ENCODE assay signal across 18 cellular contexts in genomic region chr6:70150521-70150920, GRCh38.
DNase-seq lines count a peak whose midpoint lies in the region; FAIRE-seq lines count a peak whose summit lies in the region.
"Had no signal": no experiment of that assay in that cellular context is flagged by ENCODE, and none has a peak within 500 bp of the region (broad histone marks: within the 10 kb centered on the region; RNA-seq: fewer than 3 reads in every experiment).

No MANE protein-coding gene starts in this region.

- H2BK15ac ChIP-seq in mesenchymal stem cell (ENCODE audit: low read depth, poor library complexity, severe bottlenecking): no peak overlapping the region

- 91% methylated on average over 3 of the region's 4 CpGs for whole genome bisulfite sequencing in mesenchymal stem cell

- no peak overlapping the region for H3K4me3 ChIP-seq in SJCRH30
- H3K4me3 ChIP-seq in mesenchymal stem cell (ENCODE audit: insufficient read depth in 1 of 2, low read depth in 1 of 2, low read length in 2 of 2): no peak overlapping the region
- H3K4me3 ChIP-seq: A549 had no signal

- no peaks in the 10 kb centered on the region for H3K79me1 ChIP-seq in mesenchymal stem cell (replicated peaks; ENCODE audit: low read length, poor library complexity, severe bottlenecking)

- H2BK12ac ChIP-seq in mesenchymal stem cell (ENCODE audit: low read length in 2 of 2): no peak overlapping the region

- FAIRE-seq in RCC 7860 (lab: Jason Lieb, UNC): no peak
- FAIRE-seq: A549, GM18507, H54 had no signal

- H3K36me3 ChIP-seq in SJCRH30 (no peaks in the 10 kb centered on the region), mesenchymal stem cell (ENCODE audit: control insufficient read depth in 1 of 2, insufficient read depth in 2 of 2, low read depth in 1 of 2, low read length in 2 of 2) (no peaks in the 10 kb centered on the region)
- H3K36me3 ChIP-seq: BE2C had no signal

- H3K14ac ChIP-seq in mesenchymal stem cell (ENCODE audit: low read length in 2 of 2): no peak overlapping the region

- H2AK5ac ChIP-seq in mesenchymal stem cell (ENCODE audit: low read length, severe bottlenecking): no peak overlapping the region

- no peak overlapping the region for H3K4ac ChIP-seq in mesenchymal stem cell (ENCODE audit: low read depth in 1 of 2, low read length in 2 of 2)

- H3K4me2 ChIP-seq in mesenchymal stem cell (ENCODE audit: low read length, poor library complexity, severe bottlenecking): no peak overlapping the region
- H3K4me2 ChIP-seq: A549 had no signal

- no peak overlapping the region for H2BK5ac ChIP-seq in mesenchymal stem cell (ENCODE audit: low read depth, low read length, poor library complexity, severe bottlenecking)

- in situ Hi-C loops in G401 (cut with HindIII; ENCODE audit: low sequenced_read_pairs): no loop called here

- H3K18ac ChIP-seq in mesenchymal stem cell (ENCODE audit: low read depth in 1 of 2, low read length in 2 of 2): no peak overlapping the region

- H3K9ac ChIP-seq in mesenchymal stem cell (ENCODE audit: low read length): no peak overlapping the region

- no peak overlapping the region for H4K91ac ChIP-seq in mesenchymal stem cell (ENCODE audit: low read length)

- H3K4me1 ChIP-seq in SJCRH30 (peaks cover 53% of the 10 kb centered on the region), mesenchymal stem cell (ENCODE audit: control insufficient read depth, insufficient read depth, low read depth, low read length) (no peaks in the 10 kb centered on the region)
- H3K4me1 ChIP-seq: A549 had no signal

- H3K27me3 ChIP-seq in SJCRH30 (no peaks in the 10 kb centered on the region), mesenchymal stem cell (ENCODE audit: control insufficient read depth in 1 of 2, insufficient read depth in 1 of 2, low read length in 2 of 2) (peaks cover 0 to 13% of the 10 kb centered on the region in 2 experiments)
- H3K27me3 ChIP-seq: BE2C had no signal

- DNase-seq in G401 (ENCODE audit: low spot score): peak; percentile 42
- DNase-seq in SJCRH30: peak; percentile 30 to 75
- peak; percentile 43 for DNase-seq in inferior parietal cortex (ENCODE audit: extremely low spot score)
- no peak for DNase-seq in DMS114 treated with DMSO at 0.1 percent for 48 hours (lab: John Stamatoyannopoulos, UW; ENCODE audit: unreplicated experiment)
- DNase-seq in mesenchymal stem cell: no peak
- no peak for DNase-seq in RCC 7860 (ENCODE audit: low spot score)
- DNase-seq in SIG-M5 treated with dmso at 0.1 percent for 504 hours (lab: John Stamatoyannopoulos, UW; ENCODE audit: unreplicated experiment): no peak
- DNase-seq: BE2C; DND-41; Kasumi-1; NCI-H1417 treated with DMSO at 0.1 percent for 48 hours; NCI-H187; NCI-H69; NK-92 treated with Interleukin-12 subunit alpha and Interleukin-12 subunit beta, amount 100 ng/mL, for 24 hours; SIG-M5 had no signal

- H3K23ac ChIP-seq in mesenchymal stem cell (ENCODE audit: low read length in 2 of 2): no peak overlapping the region

- H2AFZ ChIP-seq in mesenchymal stem cell (ENCODE audit: low read depth, low read length): no peak overlapping the region

- no peak overlapping the region for H4K8ac ChIP-seq in mesenchymal stem cell (ENCODE audit: low read length)

- no peak overlapping the region for H2BK120ac ChIP-seq in mesenchymal stem cell (ENCODE audit: low read depth, low read length)

- H3K27ac ChIP-seq in SJCRH30: peak overlapping the region; percentile 91
- no peak overlapping the region for H3K27ac ChIP-seq in mesenchymal stem cell (ENCODE audit: low read length, poor library complexity, severe bottlenecking)
- H3K27ac ChIP-seq: A549 had no signal

- H3K9me3 ChIP-seq in SJCRH30 (replicated peaks) (no peaks in the 10 kb centered on the region), mesenchymal stem cell (ENCODE audit: control insufficient read depth, low read length) (no peaks in the 10 kb centered on the region)
- H3K9me3 ChIP-seq: A549, BE2C had no signal

Comparison
In these comparisons a context has a peak if more than half of its experiments do, and no peak if none do; other contexts are left out.
1. DNase-seq: peak in G401 (single experiment), SJCRH30 (2 of 2) and inferior parietal cortex (single experiment); none in DMS114 treated with DMSO at 0.1 percent for 48 hours (single experiment), mesenchymal stem cell (single experiment), RCC 7860 (single experiment) and SIG-M5 treated with dmso at 0.1 percent for 504 hours (single experiment).